In the genomic region with DNA sequence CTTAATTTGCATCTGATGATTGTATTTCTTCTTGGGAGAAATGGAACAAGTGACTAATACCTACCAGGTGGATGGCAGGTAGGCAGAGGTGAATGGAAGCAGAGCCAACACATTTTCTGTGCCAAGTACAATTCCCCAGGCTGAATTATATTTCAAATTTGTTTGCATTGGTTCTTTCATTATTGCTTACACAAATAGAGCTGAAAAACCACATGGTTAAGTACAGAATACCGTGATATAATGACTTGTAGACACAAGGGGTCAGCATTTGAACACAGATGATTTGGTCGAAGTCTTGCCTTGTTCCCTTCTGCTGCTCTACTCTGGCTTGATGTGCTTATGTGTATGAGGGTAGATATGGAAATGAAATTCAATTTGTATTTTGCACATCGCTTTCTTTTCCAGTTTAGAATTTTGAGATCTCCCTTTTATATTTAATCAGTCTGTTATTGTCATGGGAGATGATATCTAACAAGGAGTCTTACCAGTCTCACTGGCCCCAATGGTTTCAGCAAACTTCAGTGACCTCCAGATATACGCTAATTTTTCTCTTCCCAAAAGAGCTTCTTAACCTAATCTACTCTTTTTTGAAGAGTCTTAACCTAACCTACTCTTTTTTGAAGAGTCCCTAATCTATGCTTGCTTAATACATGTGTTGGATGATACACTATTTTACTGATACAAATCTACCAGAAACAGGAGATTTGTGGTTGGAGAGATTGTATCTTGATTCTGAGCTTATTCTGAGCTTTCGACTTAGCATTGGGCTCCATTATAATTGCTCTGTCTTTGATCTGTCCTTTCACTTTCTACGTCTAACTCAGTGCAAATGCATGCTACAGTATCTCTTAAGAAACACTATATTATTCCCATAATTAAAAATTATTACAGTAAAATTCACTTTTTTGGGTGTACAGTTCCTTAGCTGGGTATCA, we compare ENCODE assay signal across 8 cellular contexts.
A peak's percentile ranks its signal among the peaks of the same experiment; 100 is the strongest.
DNase-seq lines count a peak whose midpoint lies in the region; ATAC-seq, FAIRE-seq and TF ChIP-seq lines count a peak whose summit lies in the region.

No MANE protein-coding gene starts in this region.

- peak; percentile 60 for TF ChIP-seq CTCF in endothelial cell (IDR thresholded peaks at IDR 0.05; ENCODE audit: unreplicated experiment)

- FAIRE-seq in GM12891 (lab: Jason Lieb, UNC) = peak; percentile 97

- H3K27me3 Mint-ChIP-seq in endothelial cell (ENCODE audit: unreplicated experiment) = no peaks in the 10 kb centered on the region

- DNase-seq in AG20443 (ENCODE audit: low spot score) (peak; percentile 65), GM12891 (ENCODE audit: insufficient read length, low spot score) (no peak), NAMALWA (ENCODE audit: low spot score) (peak; percentile 64), SK-MEL-5 (ENCODE audit: low read depth, low spot score) (peak; percentile 81), endothelial cell (ENCODE audit: low spot score) (peak; percentile 35), mucosa of gallbladder (ENCODE audit: low spot score) (peak; percentile 23)

- H3K27ac Mint-ChIP-seq in endothelial cell (ENCODE audit: unreplicated experiment) = no peak overlapping the region

- no peak for TF ChIP-seq POLR2A in GM12891 (IDR thresholded peaks at IDR 0.05; ENCODE audit: low read depth, low read length)

- ATAC-seq in HG02571 (IDR thresholded peaks at IDR 0.05; ENCODE audit: unreplicated experiment) = peak; percentile 90
- no peak for ATAC-seq in HG02970 (IDR thresholded peaks at IDR 0.05; ENCODE audit: low FRiP score, unreplicated experiment)

- H3K36me3 Mint-ChIP-seq in endothelial cell (ENCODE audit: low read depth, unreplicated experiment) = no peaks in the 10 kb centered on the region

- in situ Hi-C loops in SK-MEL-5 (cut with HindIII; ENCODE audit: low pct_unique_long_range_greater_than_20kb, low sequenced_read_pairs) = no loop called here

- H3K4me1 Mint-ChIP-seq in endothelial cell (ENCODE audit: unreplicated experiment) = no peaks in the 10 kb centered on the region

- H3K9me3 Mint-ChIP-seq in endothelial cell (ENCODE audit: unreplicated experiment) = no peaks in the 10 kb centered on the region

- no peak overlapping the region for H3K4me3 Mint-ChIP-seq in endothelial cell (ENCODE audit: unreplicated experiment)

TF ChIP-seq in GM12891, 5 proteins besides CTCF, POLR2A, EP300 and RAD21:
- TF ChIP-seq PAX5 (IDR thresholded peaks at IDR 0.05; ENCODE audit: insufficient read depth, low read length, severe bottlenecking) (no peak), POLR2AphosphoS5 (IDR thresholded peaks at IDR 0.05; ENCODE audit: low read depth, low read length) (no peak), SPI1 (IDR thresholded peaks at IDR 0.05; ENCODE audit: low read depth, low read length) (no peak), TAF1 (IDR thresholded peaks at IDR 0.05; ENCODE audit: low read depth, low read length) (no peak), POU2F2 (IDR thresholded peaks at IDR 0.05; ENCODE audit: low read depth, low read length) (no peak)
